ENCODE assay signal across 1 cellular context in genomic region chr15:40340038-40340739, GRCh38.
A peak's percentile ranks its signal among the peaks of the same experiment; 100 is the strongest.
TF ChIP-seq lines count a peak whose summit lies in the region.

No MANE protein-coding gene starts in this region.

TF ChIP-seq in HepG2, 621 proteins besides CTCF, POLR2A, EP300 and RAD21 (continued from another document and continues in another):
- TF ChIP-seq ZSCAN5A (CRISPR knock-in tag; IDR thresholded peaks at IDR 0.05; ENCODE audit: borderline replicate concordance), result no peak
- no peak for TF ChIP-seq IKZF5 (CRISPR knock-in tag; IDR thresholded peaks at IDR 0.05)
- no peak for TF ChIP-seq IKZF1 (IDR thresholded peaks at IDR 0.05)
- no peak for TF ChIP-seq ZNF326 (CRISPR knock-in tag; IDR thresholded peaks at IDR 0.05; ENCODE audit: borderline replicate concordance)
- no peak for TF ChIP-seq ZFP37 (CRISPR knock-in tag; IDR thresholded peaks at IDR 0.05; ENCODE audit: borderline replicate concordance)
- TF ChIP-seq REPIN1 (CRISPR knock-in tag; IDR thresholded peaks at IDR 0.05; ENCODE audit: borderline replicate concordance, low read depth), result no peak
- TF ChIP-seq ZNF878 (CRISPR knock-in tag; IDR thresholded peaks at IDR 0.05), result no peak
- no peak for TF ChIP-seq KDM5A (IDR thresholded peaks at IDR 0.05; ENCODE audit: borderline replicate concordance, low read length)
- TF ChIP-seq ZNF124 (CRISPR knock-in tag; IDR thresholded peaks at IDR 0.05), result no peak
- TF ChIP-seq REL (CRISPR knock-in tag; conservative IDR thresholded peaks at IDR 0.05), result no peak
- 0 out of 2 replicates have a peak, but pooled peaks have one; percentile 53 for TF ChIP-seq ZBTB3 (CRISPR knock-in tag; IDR thresholded peaks at IDR 0.05; ENCODE audit: borderline replicate concordance, low read depth)
- TF ChIP-seq ZFY (CRISPR knock-in tag; IDR thresholded peaks at IDR 0.05), result 0 out of 2 replicates have a peak, but pooled peaks have one; percentile 40
- TF ChIP-seq FOSL1 (CRISPR knock-in tag; IDR thresholded peaks at IDR 0.05; ENCODE audit: borderline replicate concordance), result no peak
- 0 out of 2 replicates have a peak, but pooled peaks have one; percentile 3 for TF ChIP-seq TFDP1 (CRISPR knock-in tag; IDR thresholded peaks at IDR 0.05; ENCODE audit: borderline replicate concordance)
- TF ChIP-seq GMEB1 (CRISPR knock-in tag; IDR thresholded peaks at IDR 0.05; ENCODE audit: borderline replicate concordance), result no peak
- no peak for TF ChIP-seq ZFP91 (CRISPR knock-in tag; IDR thresholded peaks at IDR 0.05; ENCODE audit: borderline replicate concordance)
- no peak for TF ChIP-seq MIXL1 (CRISPR knock-in tag; IDR thresholded peaks at IDR 0.05)
- TF ChIP-seq CREM (IDR thresholded peaks at IDR 0.05), result no peak
- no peak for TF ChIP-seq CREM (CRISPR knock-in tag; IDR thresholded peaks at IDR 0.05)
- no peak for TF ChIP-seq TRIM24 (CRISPR knock-in tag; IDR thresholded peaks at IDR 0.05)
- TF ChIP-seq POLR2G (IDR thresholded peaks at IDR 0.05; ENCODE audit: low read depth, low read length), result no peak
- TF ChIP-seq GFI1 (CRISPR knock-in tag; IDR thresholded peaks at IDR 0.05; ENCODE audit: borderline replicate concordance), result peak; percentile 53; the same call in 1 of the 2 replicates
- TF ChIP-seq RBAK (CRISPR knock-in tag; IDR thresholded peaks at IDR 0.05), result no peak
- TF ChIP-seq ELK4 (CRISPR knock-in tag; IDR thresholded peaks at IDR 0.05; ENCODE audit: borderline replicate concordance), result no peak
- no peak for TF ChIP-seq ZNF687 (CRISPR knock-in tag; IDR thresholded peaks at IDR 0.05)
- no peak for TF ChIP-seq ETS1 (CRISPR knock-in tag; IDR thresholded peaks at IDR 0.05)
- TF ChIP-seq ZNF552 (CRISPR knock-in tag; IDR thresholded peaks at IDR 0.05; ENCODE audit: borderline replicate concordance), result no peak
- no peak for TF ChIP-seq NONO (IDR thresholded peaks at IDR 0.05)
- TF ChIP-seq NONO (CRISPR knock-in tag; conservative IDR thresholded peaks at IDR 0.05), result no peak
- TF ChIP-seq ZNF598 (CRISPR knock-in tag; IDR thresholded peaks at IDR 0.05; ENCODE audit: borderline replicate concordance), result 0 out of 2 replicates have a peak, but pooled peaks have one; percentile 40
- no peak for TF ChIP-seq ZNF251 (CRISPR knock-in tag; IDR thresholded peaks at IDR 0.05)
- no peak for TF ChIP-seq TFE3 (CRISPR knock-in tag; IDR thresholded peaks at IDR 0.05)
- no peak for TF ChIP-seq ZNF256 (CRISPR knock-in tag; conservative IDR thresholded peaks at IDR 0.05)
- no peak for TF ChIP-seq ZNF160 (CRISPR knock-in tag; IDR thresholded peaks at IDR 0.05)
- 0 out of 2 replicates have a peak, but pooled peaks have one; percentile 0 for TF ChIP-seq THAP9 (CRISPR knock-in tag; IDR thresholded peaks at IDR 0.05; ENCODE audit: borderline replicate concordance)
- TF ChIP-seq ZNF577 (CRISPR knock-in tag; IDR thresholded peaks at IDR 0.05; ENCODE audit: borderline replicate concordance, low read depth), result no peak
- TF ChIP-seq NR3C1 (CRISPR knock-in tag; IDR thresholded peaks at IDR 0.05), result no peak
- no peak for TF ChIP-seq ETV5 (CRISPR knock-in tag; IDR thresholded peaks at IDR 0.05; ENCODE audit: borderline replicate concordance)
- no peak for TF ChIP-seq CEBPB (IDR thresholded peaks at IDR 0.05; ENCODE audit: borderline replicate concordance, low read depth, low read length)
- TF ChIP-seq PBX2 (CRISPR knock-in tag; IDR thresholded peaks at IDR 0.05), result no peak
- TF ChIP-seq ZNF75D (CRISPR knock-in tag; IDR thresholded peaks at IDR 0.05; ENCODE audit: borderline replicate concordance), result no peak
- TF ChIP-seq NFE2L2 (IDR thresholded peaks at IDR 0.05; ENCODE audit: low read length), result no peak
- TF ChIP-seq HIVEP1 (CRISPR knock-in tag; IDR thresholded peaks at IDR 0.05), result no peak
- no peak; the same call in 1 of the 2 replicates for TF ChIP-seq THAP11 (CRISPR knock-in tag; IDR thresholded peaks at IDR 0.05)
